20 cellular contexts compared by ENCODE assay signal in the genomic region with DNA sequence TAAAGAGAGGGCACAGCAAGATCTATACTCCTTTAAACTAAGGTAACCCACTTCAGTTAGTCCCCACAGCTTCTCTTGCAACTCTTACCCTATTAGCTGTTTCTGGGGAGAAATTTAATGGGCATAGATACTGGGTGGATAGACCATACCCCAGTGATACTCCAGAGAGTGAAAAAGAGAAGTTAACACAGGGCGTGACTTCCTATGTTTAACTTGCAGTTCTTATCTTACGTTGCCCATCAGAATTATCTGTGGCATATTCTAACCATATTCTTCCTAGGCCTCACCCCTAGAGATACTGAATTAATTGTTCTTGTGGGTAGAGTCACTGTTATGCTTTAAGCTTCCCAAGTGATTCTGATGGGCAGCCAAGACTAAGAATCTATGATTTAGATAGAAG.
DNase-seq lines count a peak whose midpoint lies in the region; ATAC-seq lines count a peak whose summit lies in the region.
"Had no signal": no experiment of that assay in that cellular context is flagged by ENCODE, and none has a peak within 500 bp of the region (broad histone marks: within the 10 kb centered on the region; RNA-seq: fewer than 3 reads in every experiment).

No MANE protein-coding gene starts in this region.

- peak overlapping the region; percentile 33 for H3K27ac Mint-ChIP-seq in stimulated activated naive CD8-positive, alpha-beta T cell treated with anti-CD3 and anti-CD28 coated beads, Interleukin-15, Interleukin-2, amounts not matched to agents 100 ng/mL and 50 ng/mL, for 24 hours
- no peak overlapping the region for H3K27ac Mint-ChIP-seq in T-helper 2 cell treated with Interferon-gamma antibody and Interleukin-4, amounts not matched to agents 5 μg/mL and 100 μg/mL, for 36 hours
- peak overlapping the region; percentile 83 for H3K27ac Mint-ChIP-seq in memory B cell
- H3K27ac Mint-ChIP-seq: activated naive CD4-positive, alpha-beta T cell treated with anti-CD3 and anti-CD28 coated beads, Interleukin-2, amount 50 U/mL, for 24 hours; activated T-cell treated with anti-CD3 and anti-CD28 coated beads, Interleukin-2, amount 50 U/mL, for 72 hours; progenitor cell of endocrine pancreas; T-helper 1 cell treated with Interleukin-12 subunit alpha and Interleukin-12 subunit beta and Interleukin-4 antibody, amounts not matched to agents 30 μg/mL and 1 μg/mL, for 36 hours had no signal

- no peak for ATAC-seq in stimulated activated naive CD8-positive, alpha-beta T cell treated with anti-CD3 and anti-CD28 coated beads, Interleukin-15, Interleukin-2, amounts not matched to agents 100 U/mL and 50 U/mL, for 24 hours
- ATAC-seq in memory B cell (ENCODE audit: low read depth), result peak; percentile 89
- no peak for ATAC-seq in HG03139 (IDR thresholded peaks at IDR 0.05; ENCODE audit: unreplicated experiment)
- ATAC-seq in GM21717 (IDR thresholded peaks at IDR 0.05; ENCODE audit: unreplicated experiment), result no peak
- ATAC-seq: activated T-cell treated with anti-CD3 and anti-CD28 coated beads, Interleukin-2, amount 50 U/mL, for 72 hours; HCT116; Right ventricle myocardium inferior had no signal

- peaks cover 5% of the 10 kb centered on the region for H3K36me3 Mint-ChIP-seq in stimulated activated naive CD8-positive, alpha-beta T cell treated with anti-CD3 and anti-CD28 coated beads, Interleukin-15, Interleukin-2, amounts not matched to agents 100 ng/mL and 50 ng/mL, for 24 hours (ENCODE audit: low read depth)
- no peaks in the 10 kb centered on the region for H3K36me3 Mint-ChIP-seq in T-helper 2 cell treated with Interferon-gamma antibody and Interleukin-4, amounts not matched to agents 5 μg/mL and 100 μg/mL, for 36 hours (ENCODE audit: low read depth)
- peaks cover 6% of the 10 kb centered on the region for H3K36me3 Mint-ChIP-seq in memory B cell

- no peaks in the 10 kb centered on the region for H3K9me3 Mint-ChIP-seq in stimulated activated naive CD8-positive, alpha-beta T cell treated with anti-CD3 and anti-CD28 coated beads, Interleukin-15, Interleukin-2, amounts not matched to agents 100 ng/mL and 50 ng/mL, for 24 hours
- H3K9me3 Mint-ChIP-seq in T-helper 2 cell treated with Interferon-gamma antibody and Interleukin-4, amounts not matched to agents 5 μg/mL and 100 μg/mL, for 36 hours, result no peaks in the 10 kb centered on the region
- H3K9me3 Mint-ChIP-seq in memory B cell, result no peaks in the 10 kb centered on the region
- H3K9me3 Mint-ChIP-seq: activated naive CD4-positive, alpha-beta T cell treated with anti-CD3 and anti-CD28 coated beads, Interleukin-2, amount 50 U/mL, for 24 hours; T-helper 1 cell treated with Interleukin-12 subunit alpha and Interleukin-12 subunit beta and Interleukin-4 antibody, amounts not matched to agents 30 μg/mL and 1 μg/mL, for 36 hours had no signal

- peaks cover 77% of the 10 kb centered on the region for H3K4me1 Mint-ChIP-seq in stimulated activated naive CD8-positive, alpha-beta T cell treated with anti-CD3 and anti-CD28 coated beads, Interleukin-15, Interleukin-2, amounts not matched to agents 100 ng/mL and 50 ng/mL, for 24 hours (ENCODE audit: low read depth)
- H3K4me1 Mint-ChIP-seq in T-helper 2 cell treated with Interferon-gamma antibody and Interleukin-4, amounts not matched to agents 5 μg/mL and 100 μg/mL, for 36 hours (ENCODE audit: low read depth), result peaks cover 22% of the 10 kb centered on the region
- H3K4me1 Mint-ChIP-seq in memory B cell, result peaks cover 29% of the 10 kb centered on the region

- no peak overlapping the region for H3K4me3 Mint-ChIP-seq in stimulated activated naive CD8-positive, alpha-beta T cell treated with anti-CD3 and anti-CD28 coated beads, Interleukin-15, Interleukin-2, amounts not matched to agents 100 ng/mL and 50 ng/mL, for 24 hours
- peak overlapping the region; percentile 34 for H3K4me3 Mint-ChIP-seq in T-helper 2 cell treated with Interferon-gamma antibody and Interleukin-4, amounts not matched to agents 5 μg/mL and 100 μg/mL, for 36 hours
- peak overlapping the region; percentile 54 for H3K4me3 Mint-ChIP-seq in memory B cell
- H3K4me3 Mint-ChIP-seq: activated naive CD4-positive, alpha-beta T cell treated with anti-CD3 and anti-CD28 coated beads, Interleukin-2, amount 50 U/mL, for 24 hours; activated T-cell treated with anti-CD3 and anti-CD28 coated beads, Interleukin-2, amount 50 U/mL, for 72 hours; T-helper 1 cell treated with Interleukin-12 subunit alpha and Interleukin-12 subunit beta and Interleukin-4 antibody, amounts not matched to agents 30 μg/mL and 1 μg/mL, for 36 hours had no signal

- H3K27me3 Mint-ChIP-seq in stimulated activated naive CD8-positive, alpha-beta T cell treated with anti-CD3 and anti-CD28 coated beads, Interleukin-15, Interleukin-2, amounts not matched to agents 100 ng/mL and 50 ng/mL, for 24 hours, result no peaks in the 10 kb centered on the region
- H3K27me3 Mint-ChIP-seq in T-helper 2 cell treated with Interferon-gamma antibody and Interleukin-4, amounts not matched to agents 5 μg/mL and 100 μg/mL, for 36 hours (ENCODE audit: low read depth), result no peaks in the 10 kb centered on the region
- no peaks in the 10 kb centered on the region for H3K27me3 Mint-ChIP-seq in memory B cell
- H3K27me3 Mint-ChIP-seq: activated naive CD4-positive, alpha-beta T cell treated with anti-CD3 and anti-CD28 coated beads, Interleukin-2, amount 50 U/mL, for 24 hours; progenitor cell of endocrine pancreas had no signal

- DNase-seq in stimulated activated naive CD8-positive, alpha-beta T cell treated with anti-CD3 and anti-CD28 coated beads, Interleukin-15, Interleukin-2, amounts not matched to agents 100 U/mL and 50 U/mL, for 24 hours, result no peak
- DNase-seq in T-helper 2 cell treated with Interferon-gamma antibody and Interleukin-4, amounts not matched to agents 5 μg/mL and 100 μg/mL, for 36 hours (ENCODE audit: low spot score), result no peak
- DNase-seq in memory B cell (ENCODE audit: low spot score in 2 of 2) (no peak), hepatic stellate cell (ENCODE audit: low spot score) (no peak), D341Med (ENCODE audit: low spot score) (no peak)
- DNase-seq: activated CD4-positive, CD25-positive, alpha-beta regulatory T cell; activated T-cell treated with anti-CD3 and anti-CD28 coated beads, Interleukin-2, amount 50 U/mL, for 72 hours; head of caudate nucleus; lower lobe of right lung; NCI-H1092 treated with DMSO at 0.1 percent for 48 hours; NCI-H2081 treated with DMSO at 0.1 percent for 48 hours; stimulated activated CD4-positive, alpha-beta T cell treated with anti-CD3 and anti-CD28 coated beads, Interleukin-2, amount 100 ng/mL, for 48 hours had no signal
